Comparison of ENCODE assay signal across 20 cellular contexts in the genomic region with DNA sequence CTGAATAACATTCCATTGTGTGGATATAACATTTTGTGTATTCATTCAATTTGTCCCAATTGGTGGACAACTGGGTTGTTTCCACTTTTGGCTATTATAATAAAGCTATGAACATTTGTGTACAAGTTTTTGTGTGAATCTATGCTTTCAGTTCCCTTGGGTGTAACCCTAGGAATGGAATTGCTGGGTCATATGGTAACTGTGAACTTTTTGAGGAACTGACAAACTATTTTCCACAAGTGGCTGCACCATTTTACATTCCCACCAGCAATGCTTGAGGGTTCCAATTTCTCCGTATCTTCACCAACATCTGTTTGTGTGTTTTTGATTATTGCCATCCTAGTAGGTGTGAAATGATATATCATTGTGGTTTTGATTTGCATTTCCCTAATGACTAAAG.
"Had no signal": no experiment of that assay in that cellular context is flagged by ENCODE, and none has a peak within 500 bp of the region (broad histone marks: within the 10 kb centered on the region; RNA-seq: fewer than 3 reads in every experiment).

No MANE protein-coding gene starts in this region.

- H3K27me3 ChIP-seq: cardiac muscle cell, esophagus squamous epithelium, heart left ventricle, sigmoid colon, testis had no signal

- H3K4me3 ChIP-seq: cardiac muscle cell, esophagus squamous epithelium, heart left ventricle, sigmoid colon, testis had no signal

- H3K4me1 Mint-ChIP-seq: nephron had no signal

- H3K4me1 ChIP-seq: sigmoid colon had no signal

- ATAC-seq: activated CD8-positive, alpha-beta T cell treated with anti-CD3 and anti-CD28 coated beads for 36 hours; activated naive CD8-positive, alpha-beta T cell treated with anti-CD3 and anti-CD28 coated beads, Interleukin-2, amount 50 U/mL, for 24 hours; stimulated activated naive CD8-positive, alpha-beta T cell treated with anti-CD3 and anti-CD28 coated beads, Interleukin-15, amount 100 ng/mL, for 72 hours had no signal

- H3K36me3 ChIP-seq: cardiac muscle cell, WERI-Rb-1 had no signal

- H3K27me3 Mint-ChIP-seq: activated CD4-positive, alpha-beta T cell treated with anti-CD3 and anti-CD28 coated beads for 36 hours; activated CD8-positive, alpha-beta T cell treated with anti-CD3 and anti-CD28 coated beads for 36 hours; activated naive CD8-positive, alpha-beta T cell treated with anti-CD3 and anti-CD28 coated beads, Interleukin-2, amount 50 U/mL, for 24 hours; stimulated activated naive CD8-positive, alpha-beta T cell treated with anti-CD3 and anti-CD28 coated beads, Interleukin-15, amount 100 ng/mL, for 72 hours had no signal

- FAIRE-seq: astrocyte had no signal

- H3K27ac ChIP-seq: cardiac muscle cell, esophagus squamous epithelium, sigmoid colon, testis, WERI-Rb-1 had no signal

- H3K4me3 Mint-ChIP-seq: activated CD4-positive, alpha-beta T cell treated with anti-CD3 and anti-CD28 coated beads for 36 hours; activated CD8-positive, alpha-beta T cell treated with anti-CD3 and anti-CD28 coated beads for 36 hours; activated naive CD8-positive, alpha-beta T cell treated with anti-CD3 and anti-CD28 coated beads, Interleukin-2, amount 50 U/mL, for 24 hours; activated T-helper 1 cell treated with anti-CD3 and anti-CD28 coated beads, Interleukin-12 subunit alpha, Interleukin-12 subunit beta, Interleukin-2, Interleukin-4 antibody, amounts not matched to agents 30 ng/mL and 10 ng/mL and 1 ng/mL, durations not matched to agents 14 hours and 24 hours and 36 hours; nephron; stimulated activated naive CD8-positive, alpha-beta T cell treated with anti-CD3 and anti-CD28 coated beads, Interleukin-15, amount 100 ng/mL, for 72 hours had no signal

- H3K27ac Mint-ChIP-seq: activated CD8-positive, alpha-beta T cell treated with anti-CD3 and anti-CD28 coated beads for 36 hours; activated naive CD8-positive, alpha-beta T cell treated with anti-CD3 and anti-CD28 coated beads, Interleukin-2, amount 50 U/mL, for 24 hours; activated T-helper 1 cell treated with anti-CD3 and anti-CD28 coated beads, Interleukin-12 subunit alpha, Interleukin-12 subunit beta, Interleukin-2, Interleukin-4 antibody, amounts not matched to agents 30 ng/mL and 10 ng/mL and 1 ng/mL, durations not matched to agents 14 hours and 24 hours and 36 hours; nephron; stimulated activated naive CD8-positive, alpha-beta T cell treated with anti-CD3 and anti-CD28 coated beads, Interleukin-15, amount 100 ng/mL, for 72 hours had no signal

- DNase-seq: activated CD4-positive, alpha-beta T cell treated with anti-CD3 and anti-CD28 coated beads for 36 hours; activated CD8-positive, alpha-beta memory T cell treated with anti-CD3 and anti-CD28 coated beads, Interleukin-2, amount 50 U/mL, for 4 hours; activated CD8-positive, alpha-beta T cell treated with anti-CD3 and anti-CD28 coated beads for 36 hours; activated naive CD4-positive, alpha-beta T cell; activated naive CD8-positive, alpha-beta T cell treated with anti-CD3 and anti-CD28 coated beads, Interleukin-2, amount 50 U/mL, for 24 hours; esophagus squamous epithelium; foreskin melanocyte; heart left ventricle; mesenchymal stem cell; occipital lobe; sigmoid colon; stimulated activated CD4-positive, alpha-beta T cell treated with anti-CD3 and anti-CD28 coated beads, Interleukin-2, amount 100 ng/mL, for 48 hours; stimulated activated CD8-positive, alpha-beta memory T cell treated with anti-CD3 and anti-CD28 coated beads, Interleukin-4, amount 100 ng/mL, for 48 hours; stimulated activated naive CD8-positive, alpha-beta T cell treated with anti-CD3 and anti-CD28 coated beads, Interleukin-15, amount 100 ng/mL, for 72 hours; testis; WERI-Rb-1 had no signal

- H3K9me3 ChIP-seq: esophagus squamous epithelium, heart left ventricle, sigmoid colon, testis had no signal
